Comparison of ENCODE assay signal across 1 cellular context in the genomic region with DNA sequence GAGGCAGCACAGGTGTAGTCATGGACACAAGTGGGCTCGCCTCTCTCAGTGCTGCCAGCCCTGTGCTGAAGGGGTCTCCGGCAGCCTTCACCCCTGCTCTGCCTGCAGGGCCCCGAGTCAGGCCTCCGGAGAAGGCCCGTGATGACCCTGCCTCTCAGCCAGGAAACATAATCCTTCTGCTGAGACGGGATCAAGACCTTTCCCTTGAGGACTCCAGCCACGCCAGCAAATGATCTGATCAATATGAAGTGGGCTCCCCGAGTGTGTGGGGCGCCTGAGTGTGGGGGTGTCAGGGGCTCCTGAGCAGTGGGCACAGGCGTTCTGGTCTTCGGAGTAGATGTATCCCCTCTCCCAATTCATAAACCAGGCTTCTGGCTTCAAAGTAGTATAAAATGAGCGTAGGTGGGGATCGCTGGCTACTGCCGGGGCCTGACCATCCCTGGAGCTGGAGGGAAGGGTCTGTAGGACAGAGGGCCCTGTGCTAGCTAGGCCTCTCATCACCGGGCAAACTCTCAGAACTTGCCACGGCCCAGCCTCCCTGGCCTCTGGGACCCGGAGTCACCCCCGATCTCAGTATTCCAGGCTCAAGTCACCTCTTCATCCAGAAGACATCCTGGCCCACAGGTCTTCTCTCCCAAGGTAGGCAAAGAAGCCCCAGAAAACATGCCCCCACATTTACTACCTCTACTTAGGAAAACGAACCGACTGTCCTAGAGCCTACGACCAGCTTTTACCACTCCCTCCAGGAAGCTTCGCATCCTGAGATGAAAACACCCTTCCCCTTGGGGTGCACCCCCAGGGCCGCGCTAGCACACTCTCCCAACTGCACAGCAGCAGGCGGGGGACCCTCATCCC.
TF ChIP-seq lines count a peak whose summit lies in the region.

No MANE protein-coding gene starts in this region.

TF ChIP-seq in H1, 55 proteins besides CTCF, POLR2A, EP300 and RAD21:
- TF ChIP-seq SUZ12 (IDR thresholded peaks at IDR 0.05; ENCODE audit: low read length) (no peak), YY1 (IDR thresholded peaks at IDR 0.05; ENCODE audit: low read depth, low read length) (no peak), RXRA (IDR thresholded peaks at IDR 0.05; ENCODE audit: insufficient read depth, low read depth, low read length) (no peak), JUND (IDR thresholded peaks at IDR 0.05; ENCODE audit: low read length) (no peak)
